12 cellular contexts compared by ENCODE assay signal in the genomic region with DNA sequence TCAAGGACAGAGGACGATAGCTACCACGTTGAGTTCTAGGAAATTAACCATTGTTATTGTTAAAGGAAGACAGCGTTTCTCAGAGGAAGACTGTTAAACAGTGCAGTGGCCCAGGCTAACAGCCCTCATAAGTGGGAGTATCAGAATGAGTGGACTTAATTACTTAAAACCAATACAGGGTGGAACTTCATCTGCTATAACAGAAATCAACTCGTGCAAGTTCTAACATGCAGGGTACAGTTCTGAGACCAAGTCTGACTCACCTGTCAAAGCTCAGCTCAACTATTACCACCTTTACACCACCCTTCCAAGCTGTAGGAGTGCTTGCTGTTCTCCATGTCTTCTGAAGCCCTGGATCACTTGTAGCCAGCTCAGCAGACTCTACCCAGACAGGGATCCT. TPM values are rescaled to one million over a fixed set of nuclear protein-coding genes. Genes with fewer than 3 reads are reported as not detected.
DNase-seq lines count a peak whose midpoint lies in the region; ATAC-seq and TF ChIP-seq lines count a peak whose summit lies in the region.
"Had no signal": no experiment of that assay in that cellular context is flagged by ENCODE, and none has a peak within 500 bp of the region (broad histone marks: within the 10 kb centered on the region; RNA-seq: fewer than 3 reads in every experiment).

No MANE protein-coding gene starts in this region.

- no peaks in the 10 kb centered on the region for H3K36me3 ChIP-seq in BLaER1
- peaks cover 16% of the 10 kb centered on the region for H3K36me3 ChIP-seq in OCI-LY7 (ENCODE audit: insufficient read depth, low read length)
- no peaks in the 10 kb centered on the region for H3K36me3 ChIP-seq in osteoblast (ENCODE audit: insufficient read depth, low read length)
- H3K36me3 ChIP-seq in sigmoid colon = no peaks in the 10 kb centered on the region
- H3K36me3 ChIP-seq in ascending aorta = no peaks in the 10 kb centered on the region
- H3K36me3 ChIP-seq: heart right ventricle, transverse colon, WERI-Rb-1 had no signal

- ATAC-seq in GM18909 (IDR thresholded peaks at IDR 0.05; ENCODE audit: poor library complexity, unreplicated experiment) = peak; percentile 46
- ATAC-seq in HG02642 (IDR thresholded peaks at IDR 0.05; ENCODE audit: poor library complexity, unreplicated experiment) = peak; percentile 43
- ATAC-seq: heart right ventricle had no signal

- peak overlapping the region; percentile 36; the same call in 1 of the 2 replicates for H3K4me2 ChIP-seq in BLaER1
- peak overlapping the region; percentile 27; the same call in 1 of the 2 replicates for H3K4me2 ChIP-seq in OCI-LY7 (ENCODE audit: low read length)
- H3K4me2 ChIP-seq in osteoblast (ENCODE audit: insufficient read depth, low read length) = no peak overlapping the region

- peaks cover 4% of the 10 kb centered on the region; the same call in 1 of the 2 replicates for H3K9me3 ChIP-seq in BLaER1
- no peaks in the 10 kb centered on the region for H3K9me3 ChIP-seq in OCI-LY7 (ENCODE audit: low read length)
- H3K9me3 ChIP-seq in osteoblast (ENCODE audit: low read depth, low read length) = no peaks in the 10 kb centered on the region
- H3K9me3 ChIP-seq in sigmoid colon = no peaks in the 10 kb centered on the region
- no peaks in the 10 kb centered on the region for H3K9me3 ChIP-seq in ascending aorta
- H3K9me3 ChIP-seq: heart right ventricle, transverse colon had no signal

- DNase-seq in OCI-LY7 (ENCODE audit: low spot score) = no peak
- no peak for DNase-seq in effector CD4-positive, alpha-beta T cell
- no peak for DNase-seq in osteoblast (ENCODE audit: insufficient read length, low spot score, missing footprints)
- DNase-seq in sigmoid colon = no peak
- no peak for DNase-seq in ascending aorta (ENCODE audit: low spot score in 2 of 2)
- DNase-seq: heart right ventricle, mesendoderm, transverse colon, WERI-Rb-1 had no signal

- POLR2A ChIA-PET in OCI-LY7 (lab: Charles Lee) = interaction anchor here (0.6 to 8.4 kb wide), 7 partner anchors 8 to 31 kb away, joined by 3 to 117 read pairs (median 3); no protein-coding TSS in a partner anchor

- intact Hi-C loops in OCI-LY7 (cut with micrococcal nuclease; ENCODE audit: unreplicated experiment) = no loop called here
- intact Hi-C loops in sigmoid colon (cut with DNase I) = no loop called here
- intact Hi-C loops in ascending aorta (cut with DNase I) = no loop called here

- H3K9me2 ChIP-seq in OCI-LY7 (ENCODE audit: insufficient read depth, low read length) = no peaks in the 10 kb centered on the region

- no peak for TF ChIP-seq EP300 in sigmoid colon (IDR thresholded peaks at IDR 0.05)

- CTCF ChIA-PET in OCI-LY7 (lab: Charles Lee; ENCODE audit: unreplicated experiment) = interaction anchor here (1.4 kb wide), 1 partner anchor 11 kb away, joined by 5 read pairs; no protein-coding TSS in a partner anchor

- H3K4me1 ChIP-seq in BLaER1 (peaks cover 22% of the 10 kb centered on the region), OCI-LY7 (ENCODE audit: insufficient read depth, low read length, poor library complexity, severe bottlenecking) (peaks cover 71% of the 10 kb centered on the region), osteoblast (ENCODE audit: insufficient read depth, low read length) (no peaks in the 10 kb centered on the region), sigmoid colon (no peaks in the 10 kb centered on the region), ascending aorta (no peaks in the 10 kb centered on the region)

- H4K20me1 ChIP-seq in BLaER1 (no peaks in the 10 kb centered on the region), OCI-LY7 (ENCODE audit: insufficient read depth, low read length) (no peaks in the 10 kb centered on the region), osteoblast (ENCODE audit: insufficient read depth, low read length) (no peaks in the 10 kb centered on the region)

- H2AFZ ChIP-seq in OCI-LY7 (ENCODE audit: low read length) (no peak overlapping the region), osteoblast (ENCODE audit: low read length) (no peak overlapping the region)

- H3K9ac ChIP-seq in BLaER1 = no peak overlapping the region

- WGBS in sigmoid colon, 2 donors = 45 to 48% methylated on average over 4 of the region's 4 CpGs

- H3K27ac ChIP-seq in BLaER1 (no peak overlapping the region), OCI-LY7 (ENCODE audit: low read depth, low read length, poor library complexity, severe bottlenecking) (no peak overlapping the region), osteoblast (ENCODE audit: low read depth, low read length) (no peak overlapping the region), sigmoid colon (no peak overlapping the region), ascending aorta (no peak overlapping the region)
- H3K27ac ChIP-seq: heart right ventricle, transverse colon, WERI-Rb-1 had no signal

- BruUV-seq in OCI-LY7 (replicated peaks; lab: Mats Ljungman, UMichigan) = no TSS peak

- no peak for TF ChIP-seq POLR2A in sigmoid colon (IDR thresholded peaks at IDR 0.05)

- TF ChIP-seq CTCF in OCI-LY7 (conservative IDR thresholded peaks at IDR 0.05; ENCODE audit: low read length) (no peak), osteoblast (IDR thresholded peaks at IDR 0.05; ENCODE audit: extremely low read depth, low read depth, low read length) (no peak), sigmoid colon (IDR thresholded peaks at IDR 0.05) (no peak), ascending aorta (IDR thresholded peaks at IDR 0.05) (no peak)

- H3K4me3 ChIP-seq in BLaER1 = no peak overlapping the region
- no peak overlapping the region for H3K4me3 ChIP-seq in OCI-LY7 (ENCODE audit: low read depth, low read length, poor library complexity, severe bottlenecking)
- no peak overlapping the region for H3K4me3 ChIP-seq in osteoblast (ENCODE audit: insufficient read depth, low read length)
- no peak overlapping the region for H3K4me3 ChIP-seq in sigmoid colon
- no peak overlapping the region for H3K4me3 ChIP-seq in ascending aorta
- H3K4me3 ChIP-seq: heart right ventricle, transverse colon had no signal

- H3K27me3 ChIP-seq in BLaER1 = no peaks in the 10 kb centered on the region
- peaks cover 4% of the 10 kb centered on the region for H3K27me3 ChIP-seq in osteoblast (ENCODE audit: insufficient read depth, low read length)
- no peaks in the 10 kb centered on the region for H3K27me3 ChIP-seq in sigmoid colon
- H3K27me3 ChIP-seq in ascending aorta = no peaks in the 10 kb centered on the region
- H3K27me3 ChIP-seq: heart right ventricle, transverse colon had no signal

- peaks cover 43% of the 10 kb centered on the region; the same call in 1 of the 2 replicates for H3K79me2 ChIP-seq in OCI-LY7 (ENCODE audit: insufficient read depth, low read depth, low read length)
- H3K79me2 ChIP-seq in osteoblast (ENCODE audit: insufficient read depth, low read length) = no peaks in the 10 kb centered on the region

RNA-seq across cellular contexts. Expression of gene CD86, which starts 26.4 kb away (rescaled TPM):
- total RNA-seq in OCI-LY7 (2014; rRNA removed; shearing (Covaris generic)) = 10.8 and 13.5 TPM in 2 replicates
- total RNA-seq in OCI-LY7 (2022) (18.9 and 22.2 TPM in 2 replicates), osteoblast (0.29 TPM in 1 of 2 replicates, not detected in the other), sigmoid colon (1 to 10 TPM; 3.9 to 5.8 (median 4.8) TPM), ascending aorta (not detected)
- polyA plus RNA-seq in sigmoid colon = 10 to 100 TPM in 1 of 3 donors, 1 to 10 TPM in 2; 3.0 to 18.5 (median 6.5) TPM

RNA-seq across cellular contexts. Expression of gene ILDR1, which starts 59.5 kb away (rescaled TPM):
- total RNA-seq in OCI-LY7 (2014; rRNA removed; shearing (Covaris generic)) = 1.1 and 2.4 TPM in 2 replicates
- 2.5 and 2.6 TPM in 2 replicates for total RNA-seq in OCI-LY7 (2022)
- not detected in 2 replicates for total RNA-seq in osteoblast
- total RNA-seq in sigmoid colon = not detected
- polyA plus RNA-seq in sigmoid colon = 1 to 10 TPM; 3.5 to 7.1 (median 4.8) TPM
- total RNA-seq in ascending aorta = not detected
- polyA plus RNA-seq: heart right ventricle had no signal
